27 cellular contexts compared by ENCODE assay signal in the genomic region with DNA sequence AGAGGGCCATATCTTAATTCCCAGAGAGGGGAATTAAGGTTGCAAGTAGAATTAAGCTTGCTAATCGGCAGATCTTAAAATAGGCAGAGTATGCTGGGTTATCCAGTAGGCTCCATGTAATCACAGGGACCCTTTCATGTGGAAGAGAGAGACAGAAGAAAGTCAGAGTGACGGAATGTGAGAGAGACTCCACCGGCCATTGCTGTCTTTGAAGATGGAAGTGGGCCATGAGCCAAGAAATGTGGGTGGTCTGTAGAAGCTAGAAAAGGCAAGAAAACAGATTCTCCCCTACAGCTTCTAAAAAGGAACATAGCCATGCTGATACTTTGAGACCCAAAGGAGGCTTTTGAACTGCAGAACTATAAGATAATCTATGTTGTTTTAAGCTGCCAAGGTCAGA.
"Had no signal": no experiment of that assay in that cellular context is flagged by ENCODE, and none has a peak within 500 bp of the region (broad histone marks: within the 10 kb centered on the region; RNA-seq: fewer than 3 reads in every experiment).

No MANE protein-coding gene starts in this region.

- H3K27me3 ChIP-seq: brain microvascular endothelial cell, foreskin keratinocyte, neutrophil, ovary, stomach, suprapubic skin, transverse colon, uterus had no signal

- H3K4me1 Mint-ChIP-seq: activated naive CD4-positive, alpha-beta T cell treated with anti-CD3 and anti-CD28 coated beads, Interleukin-2, amount 10 ng/mL, durations not matched to agents 7 days and 5 days; naive thymus-derived CD8-positive, alpha-beta T cell; stimulated activated effector memory CD8-positive, alpha-beta T cell treated with anti-CD3 and anti-CD28 coated beads, Interleukin-12 subunit alpha, Interleukin-12 subunit beta, amount 100 ng/mL, for 72 hours; T-cell had no signal

- H3K27ac Mint-ChIP-seq: activated CD4-positive, alpha-beta memory T cell treated with anti-CD3 and anti-CD28 coated beads for 36 hours; activated naive CD4-positive, alpha-beta T cell treated with anti-CD3 and anti-CD28 coated beads, Interleukin-2, amount 10 ng/mL, durations not matched to agents 7 days and 5 days; naive thymus-derived CD8-positive, alpha-beta T cell; stimulated activated effector memory CD8-positive, alpha-beta T cell treated with anti-CD3 and anti-CD28 coated beads, Interleukin-12 subunit alpha, Interleukin-12 subunit beta, amount 100 ng/mL, for 72 hours; T-cell had no signal

- H3K4me3 Mint-ChIP-seq: activated CD4-positive, alpha-beta memory T cell treated with anti-CD3 and anti-CD28 coated beads for 36 hours; activated naive CD4-positive, alpha-beta T cell treated with anti-CD3 and anti-CD28 coated beads, Interleukin-2, amount 10 ng/mL, durations not matched to agents 7 days and 5 days; naive thymus-derived CD8-positive, alpha-beta T cell; stimulated activated effector memory CD8-positive, alpha-beta T cell treated with anti-CD3 and anti-CD28 coated beads, Interleukin-12 subunit alpha, Interleukin-12 subunit beta, amount 100 ng/mL, for 72 hours; T-cell had no signal

- H3K4me3 ChIP-seq: left lung, lung, ovary, prostate gland, skin epidermis, stomach, suprapubic skin, transverse colon, uterus had no signal

- H3K9me3 Mint-ChIP-seq: activated CD4-positive, alpha-beta memory T cell treated with anti-CD3 and anti-CD28 coated beads for 36 hours; activated naive CD4-positive, alpha-beta T cell treated with anti-CD3 and anti-CD28 coated beads, Interleukin-2, amount 10 ng/mL, durations not matched to agents 7 days and 5 days; naive thymus-derived CD8-positive, alpha-beta T cell; stimulated activated effector memory CD8-positive, alpha-beta T cell treated with anti-CD3 and anti-CD28 coated beads, Interleukin-12 subunit alpha, Interleukin-12 subunit beta, amount 100 ng/mL, for 72 hours; T-cell had no signal

- H3K27me3 Mint-ChIP-seq: activated CD4-positive, alpha-beta memory T cell treated with anti-CD3 and anti-CD28 coated beads for 36 hours; activated naive CD4-positive, alpha-beta T cell treated with anti-CD3 and anti-CD28 coated beads, Interleukin-2, amount 10 ng/mL, durations not matched to agents 7 days and 5 days; naive thymus-derived CD8-positive, alpha-beta T cell; T-cell had no signal

- DNase-seq: activated CD4-positive, alpha-beta memory T cell treated with anti-CD3 and anti-CD28 coated beads for 36 hours; activated CD4-positive, alpha-beta T cell treated with anti-CD3 and anti-CD28 coated beads for 48 hours; activated CD4-positive, CD25-positive, alpha-beta regulatory T cell; activated effector memory CD4-positive, alpha-beta T cell treated with Interleukin-2 at 50 U/mL for 16 hours; activated naive CD4-positive, alpha-beta T cell treated with anti-CD3 and anti-CD28 coated beads, Interleukin-2, amount 10 ng/mL, durations not matched to agents 7 days and 5 days; activated T-cell treated with anti-CD3 and anti-CD28 coated beads, Interleukin-2, amount 50 U/mL, for 48 hours; amygdala; brain microvascular endothelial cell; central memory CD4-positive, alpha-beta T cell; effector memory CD4-positive, alpha-beta T cell; foreskin keratinocyte; kidney; left lung; naive thymus-derived CD8-positive, alpha-beta T cell; ovary; right cardiac atrium; stimulated activated CD4-positive, alpha-beta T cell treated with anti-CD3 and anti-CD28 coated beads, Interleukin-2, amount 100 ng/mL, for 24 hours; stomach; T-cell; transverse colon; uterus had no signal

- FAIRE-seq: kidney had no signal

- H3K36me3 ChIP-seq: brain microvascular endothelial cell, left lung, neutrophil, ovary, prostate gland, stomach, suprapubic skin, transverse colon, uterus had no signal

- H3K4me1 ChIP-seq: left lung, prostate gland, stomach, suprapubic skin, transverse colon, uterus had no signal

- H3K9me3 ChIP-seq: left lung, neutrophil, ovary, prostate gland, stomach, suprapubic skin, transverse colon, uterus had no signal

- H3K36me3 Mint-ChIP-seq: activated CD4-positive, alpha-beta memory T cell treated with anti-CD3 and anti-CD28 coated beads for 36 hours; activated naive CD4-positive, alpha-beta T cell treated with anti-CD3 and anti-CD28 coated beads, Interleukin-2, amount 10 ng/mL, durations not matched to agents 7 days and 5 days; stimulated activated effector memory CD8-positive, alpha-beta T cell treated with anti-CD3 and anti-CD28 coated beads, Interleukin-12 subunit alpha, Interleukin-12 subunit beta, amount 100 ng/mL, for 72 hours had no signal

- H3K27ac ChIP-seq: brain microvascular endothelial cell, foreskin keratinocyte, left lung, neutrophil, ovary, prostate gland, skin epidermis, stomach, suprapubic skin, transverse colon, uterus had no signal
